ENCODE assay signal across 8 cellular contexts in genomic region chr7:116671111-116671510, GRCh38. TPM values are rescaled to one million over a fixed set of nuclear protein-coding genes. Genes with fewer than 3 reads are reported as not detected.
DNase-seq lines count a peak whose midpoint lies in the region; ATAC-seq, FAIRE-seq and TF ChIP-seq lines count a peak whose summit lies in the region.

No MANE protein-coding gene starts in this region.

- H4K91ac ChIP-seq in mesenchymal stem cell (ENCODE audit: low read length) = no peak overlapping the region

- H3K27ac ChIP-seq in mesenchymal stem cell (ENCODE audit: low read length, poor library complexity, severe bottlenecking) (no peak overlapping the region), thoracic aorta (no peak overlapping the region)

- peaks cover 2% of the 10 kb centered on the region for H3K4me1 ChIP-seq in mesenchymal stem cell (ENCODE audit: control insufficient read depth, insufficient read depth, low read depth, low read length)
- peaks cover 5 to 15% of the 10 kb centered on the region in 2 donors for H3K4me1 ChIP-seq in thoracic aorta (ENCODE audit: control insufficient read depth in 1 of 2, low read depth in 2 of 2)

- H2AFZ ChIP-seq in mesenchymal stem cell (ENCODE audit: low read depth, low read length) = no peak overlapping the region

- H3K4ac ChIP-seq in mesenchymal stem cell (ENCODE audit: low read depth in 1 of 2, low read length in 2 of 2) = no peak overlapping the region

- DNase-seq in activated CD8-positive, alpha-beta T cell treated with anti-CD3 and anti-CD28 coated beads for 36 hours = no peak
- no peak for DNase-seq in activated CD8-positive, alpha-beta T cell treated with anti-CD3 and anti-CD28 coated beads, Interleukin-2, amount 10 ng/mL, durations not matched to agents 7 days and 5 days
- DNase-seq in bronchial epithelial cell (ENCODE audit: low read depth) = peak; percentile 77
- DNase-seq in mesenchymal stem cell = no peak
- DNase-seq in thoracic aorta (ENCODE audit: low spot score) = no peak
- no peak for DNase-seq in H54 (ENCODE audit: insufficient read length, low spot score)
- DNase-seq in omental fat pad (ENCODE audit: low spot score) = no peak
- no peak for DNase-seq in C1 segment of cervical spinal cord (lab: John Stamatoyannopoulos, UW)

- no peak for ATAC-seq in activated CD8-positive, alpha-beta T cell treated with anti-CD3 and anti-CD28 coated beads for 36 hours
- no peak for ATAC-seq in activated CD8-positive, alpha-beta T cell treated with anti-CD3 and anti-CD28 coated beads, Interleukin-2, amount 10 ng/mL, durations not matched to agents 7 days and 5 days
- ATAC-seq in thoracic aorta (ENCODE audit: insufficient number of reproducible peaks, low FRiP score, low read depth) (no peak), omental fat pad (ENCODE audit: low FRiP score) (no peak)

- no peak overlapping the region for H3K27ac Mint-ChIP-seq in activated CD8-positive, alpha-beta T cell treated with anti-CD3 and anti-CD28 coated beads for 36 hours
- no peak overlapping the region for H3K27ac Mint-ChIP-seq in activated CD8-positive, alpha-beta T cell treated with anti-CD3 and anti-CD28 coated beads, Interleukin-2, amount 10 ng/mL, durations not matched to agents 7 days and 5 days

- H3K4me2 ChIP-seq in mesenchymal stem cell (ENCODE audit: low read length, poor library complexity, severe bottlenecking) = no peak overlapping the region

- H3K4me3 Mint-ChIP-seq in activated CD8-positive, alpha-beta T cell treated with anti-CD3 and anti-CD28 coated beads for 36 hours = peak overlapping the region; percentile 70
- no peak overlapping the region for H3K4me3 Mint-ChIP-seq in activated CD8-positive, alpha-beta T cell treated with anti-CD3 and anti-CD28 coated beads, Interleukin-2, amount 10 ng/mL, durations not matched to agents 7 days and 5 days

- TF ChIP-seq CTCF in activated CD8-positive, alpha-beta T cell treated with anti-CD3 and anti-CD28 coated beads for 36 hours (IDR thresholded peaks at IDR 0.05) = no peak
- TF ChIP-seq CTCF in bronchial epithelial cell (IDR thresholded peaks at IDR 0.05; ENCODE audit: insufficient read depth, low read length, severe bottlenecking) = no peak
- TF ChIP-seq CTCF in thoracic aorta (IDR thresholded peaks at IDR 0.05) = no peak
- no peak for TF ChIP-seq CTCF in omental fat pad (IDR thresholded peaks at IDR 0.05)

- 85% methylated on average over 7 of the region's 7 CpGs for WGBS in mesenchymal stem cell

- H3K79me1 ChIP-seq in mesenchymal stem cell (replicated peaks; ENCODE audit: low read length, poor library complexity, severe bottlenecking) = no peaks in the 10 kb centered on the region

- no peak overlapping the region for H3K23ac ChIP-seq in mesenchymal stem cell (ENCODE audit: low read length in 2 of 2)

- no peak overlapping the region for H2BK5ac ChIP-seq in mesenchymal stem cell (ENCODE audit: low read depth, low read length, poor library complexity, severe bottlenecking)

- H3K27me3 ChIP-seq in bronchial epithelial cell (ENCODE audit: control insufficient read depth, insufficient read depth, low read length) (no peaks in the 10 kb centered on the region), mesenchymal stem cell (ENCODE audit: control insufficient read depth in 1 of 2, insufficient read depth in 1 of 2, low read length in 2 of 2) (no peaks in the 10 kb centered on the region), thoracic aorta (replicated peaks; ENCODE audit: insufficient read depth) (no peaks in the 10 kb centered on the region)

- CTCF ChIA-PET in activated CD8-positive, alpha-beta T cell treated with anti-CD3 and anti-CD28 coated beads for 36 hours (lab: Charles Lee) = interaction anchor here (1.0 to 1.3 kb wide), 3 partner anchors 14 to 137 kb away, joined by 3 to 5 read pairs (median 4); no protein-coding TSS in a partner anchor
- CTCF ChIA-PET in activated CD8-positive, alpha-beta T cell treated with anti-CD3 and anti-CD28 coated beads, Interleukin-2, amount 10 ng/mL, durations not matched to agents 7 days and 5 days (lab: Charles Lee) = interaction anchor here (1.2 kb wide), 1 partner anchor 116 kb away, joined by 4 read pairs; no protein-coding TSS in a partner anchor

- no peak for TF ChIP-seq POLR2A in H54 (IDR thresholded peaks at IDR 0.05; ENCODE audit: low read depth, low read length)

- POLR2A ChIA-PET in activated CD8-positive, alpha-beta T cell treated with anti-CD3 and anti-CD28 coated beads for 36 hours (lab: Charles Lee) = no interaction called here
- POLR2A ChIA-PET in activated CD8-positive, alpha-beta T cell treated with anti-CD3 and anti-CD28 coated beads, Interleukin-2, amount 10 ng/mL, durations not matched to agents 7 days and 5 days (lab: Charles Lee) = no interaction called here

- no peak overlapping the region for H3K18ac ChIP-seq in mesenchymal stem cell (ENCODE audit: low read depth in 1 of 2, low read length in 2 of 2)

- H2AK5ac ChIP-seq in mesenchymal stem cell (ENCODE audit: low read length, severe bottlenecking) = no peak overlapping the region

- no peak overlapping the region for H3K14ac ChIP-seq in mesenchymal stem cell (ENCODE audit: low read length in 2 of 2)

- H3K9me3 ChIP-seq in mesenchymal stem cell (ENCODE audit: control insufficient read depth, low read length) (no peaks in the 10 kb centered on the region), thoracic aorta (no peaks in the 10 kb centered on the region)

- H3K27me3 Mint-ChIP-seq in activated CD8-positive, alpha-beta T cell treated with anti-CD3 and anti-CD28 coated beads for 36 hours = peaks cover 52% of the 10 kb centered on the region
- H3K27me3 Mint-ChIP-seq in activated CD8-positive, alpha-beta T cell treated with anti-CD3 and anti-CD28 coated beads, Interleukin-2, amount 10 ng/mL, durations not matched to agents 7 days and 5 days (ENCODE audit: low read depth) = peaks cover 53% of the 10 kb centered on the region

- intact Hi-C loops in activated CD8-positive, alpha-beta T cell treated with anti-CD3 and anti-CD28 coated beads for 36 hours (cut with micrococcal nuclease) = loop anchor here (5.0 to 10.0 kb wide), 2 partner anchors 114 to 136 kb away; no protein-coding TSS in a partner anchor

- peak overlapping the region; percentile 92 for H3K9ac ChIP-seq in mesenchymal stem cell (ENCODE audit: low read length)

- no peaks in the 10 kb centered on the region for H3K9me3 Mint-ChIP-seq in activated CD8-positive, alpha-beta T cell treated with anti-CD3 and anti-CD28 coated beads for 36 hours
- H3K9me3 Mint-ChIP-seq in activated CD8-positive, alpha-beta T cell treated with anti-CD3 and anti-CD28 coated beads, Interleukin-2, amount 10 ng/mL, durations not matched to agents 7 days and 5 days (ENCODE audit: insufficient read depth) = no peaks in the 10 kb centered on the region

- H3K4me1 Mint-ChIP-seq in activated CD8-positive, alpha-beta T cell treated with anti-CD3 and anti-CD28 coated beads for 36 hours (ENCODE audit: low read depth) = peaks cover 11% of the 10 kb centered on the region
- H3K4me1 Mint-ChIP-seq in activated CD8-positive, alpha-beta T cell treated with anti-CD3 and anti-CD28 coated beads, Interleukin-2, amount 10 ng/mL, durations not matched to agents 7 days and 5 days (ENCODE audit: low read depth) = peaks cover 7% of the 10 kb centered on the region

- FAIRE-seq in bronchial epithelial cell (lab: Jason Lieb, UNC) (no peak), H54 (lab: Jason Lieb, UNC) (no peak)

- no peak overlapping the region for H2BK120ac ChIP-seq in mesenchymal stem cell (ENCODE audit: low read depth, low read length)

- H3K36me3 Mint-ChIP-seq in activated CD8-positive, alpha-beta T cell treated with anti-CD3 and anti-CD28 coated beads for 36 hours (ENCODE audit: low read depth) = no peaks in the 10 kb centered on the region
- H3K36me3 Mint-ChIP-seq in activated CD8-positive, alpha-beta T cell treated with anti-CD3 and anti-CD28 coated beads, Interleukin-2, amount 10 ng/mL, durations not matched to agents 7 days and 5 days (ENCODE audit: low read depth) = no peaks in the 10 kb centered on the region

- H3K4me3 ChIP-seq in bronchial epithelial cell (ENCODE audit: low read depth, low read length) (peak overlapping the region; percentile 83), mesenchymal stem cell (ENCODE audit: insufficient read depth in 1 of 2, low read depth in 1 of 2, low read length in 2 of 2) (peak overlapping the region in 1 of 2 experiments; percentile 89), thoracic aorta (peak overlapping the region; percentile 84)

- H4K8ac ChIP-seq in mesenchymal stem cell (ENCODE audit: low read length) = no peak overlapping the region

- H2BK12ac ChIP-seq in mesenchymal stem cell (ENCODE audit: low read length in 2 of 2) = no peak overlapping the region

- no peak overlapping the region for H2BK15ac ChIP-seq in mesenchymal stem cell (ENCODE audit: low read depth, poor library complexity, severe bottlenecking)

- H3K36me3 ChIP-seq in bronchial epithelial cell (ENCODE audit: control insufficient read depth, insufficient read depth, low read length) (no peaks in the 10 kb centered on the region), mesenchymal stem cell (ENCODE audit: control insufficient read depth in 1 of 2, insufficient read depth in 2 of 2, low read depth in 1 of 2, low read length in 2 of 2) (no peaks in the 10 kb centered on the region), thoracic aorta (no peaks in the 10 kb centered on the region)

RNA-seq across cellular contexts. Expression of gene MET, which starts 0.9 kb away (rescaled TPM):
- under 1 TPM; 0.16 to 0.27 TPM for total RNA-seq in activated CD8-positive, alpha-beta T cell treated with anti-CD3 and anti-CD28 coated beads for 36 hours
- total RNA-seq in activated CD8-positive, alpha-beta T cell treated with anti-CD3 and anti-CD28 coated beads, Interleukin-2, amount 10 ng/mL, durations not matched to agents 7 days and 5 days = not detected
- total RNA-seq in bronchial epithelial cell = 135 and 156 TPM in 2 replicates
- 0.19 TPM for polyA plus RNA-seq in mesenchymal stem cell (2013, experiment 1 of 2)
- 0.38 TPM for polyA plus RNA-seq in mesenchymal stem cell (2013, experiment 2 of 2)
- 10 to 100 TPM; 15.8 to 18.6 TPM for total RNA-seq in thoracic aorta
- 10 to 100 TPM; 24.9 to 92.4 (median 54.4) TPM for total RNA-seq in omental fat pad

Comparison
In these comparisons a context has a peak if more than half of its experiments do, and no peak if none do; other contexts are left out.
1. RNA of gene MET, which starts 0.9 kb away (total RNA-seq): 135 to 156 TPM in bronchial epithelial cell, 24.9 to 92.4 TPM in omental fat pad and 15.8 to 18.6 TPM in thoracic aorta; 0.16 to 0.27 TPM in activated CD8-positive, alpha-beta T cell treated with anti-CD3 and anti-CD28 coated beads for 36 hours and not detected in activated CD8-positive, alpha-beta T cell treated with anti-CD3 and anti-CD28 coated beads, Interleukin-2, amount 10 ng/mL, durations not matched to agents 7 days and 5 days; every median in the first group is over 10 times any median in the second.